In genomic region chr4:16896871-16897270, GRCh38 we compare ENCODE assay signal across 10 cellular contexts. TPM values are rescaled to one million over a fixed set of nuclear protein-coding genes. Genes with fewer than 3 reads are reported as not detected.
DNase-seq lines count a peak whose midpoint lies in the region; ATAC-seq and TF ChIP-seq lines count a peak whose summit lies in the region.
"Had no signal": no experiment of that assay in that cellular context is flagged by ENCODE, and none has a peak within 500 bp of the region (broad histone marks: within the 10 kb centered on the region; RNA-seq: fewer than 3 reads in every experiment).

No MANE protein-coding gene starts in this region.

- ATAC-seq in left ventricle myocardium superior, result no peak
- no peak for ATAC-seq in natural killer cell
- no peak for ATAC-seq in upper lobe of right lung
- no peak for ATAC-seq in GM21717 (IDR thresholded peaks at IDR 0.05; ENCODE audit: unreplicated experiment)

- peak overlapping the region; percentile 84 for H3K27ac Mint-ChIP-seq in endothelial cell (ENCODE audit: unreplicated experiment)
- H3K27ac Mint-ChIP-seq in natural killer cell, result peak overlapping the region; percentile 81 to 84

- peaks cover 21% of the 10 kb centered on the region for H3K36me3 Mint-ChIP-seq in endothelial cell (ENCODE audit: low read depth, unreplicated experiment)
- H3K36me3 Mint-ChIP-seq in natural killer cell, result no peaks in the 10 kb centered on the region

- H3K27me3 ChIP-seq in cardiac muscle cell (no peaks in the 10 kb centered on the region), upper lobe of right lung (no peaks in the 10 kb centered on the region)

- H3K36me3 ChIP-seq in cardiac muscle cell, result no peaks in the 10 kb centered on the region
- H3K36me3 ChIP-seq in upper lobe of right lung, result no peaks in the 10 kb centered on the region

- H3K4me1 Mint-ChIP-seq in endothelial cell (ENCODE audit: unreplicated experiment) (peaks cover 47% of the 10 kb centered on the region), natural killer cell (peaks cover 78 to 81% of the 10 kb centered on the region in 2 donors)

- no peaks in the 10 kb centered on the region for H3K9me3 ChIP-seq in cardiac muscle cell (ENCODE audit: low read depth)
- no peaks in the 10 kb centered on the region for H3K9me3 ChIP-seq in upper lobe of right lung

- H3K4me3 ChIP-seq in cardiac muscle cell, result peak overlapping the region; percentile 35
- peak overlapping the region; percentile 49 for H3K4me3 ChIP-seq in upper lobe of right lung

- peak overlapping the region; percentile 11 for H3K27ac ChIP-seq in cardiac muscle cell
- peak overlapping the region; percentile 67 for H3K27ac ChIP-seq in upper lobe of right lung

- peak; percentile 38 to 76 for DNase-seq in cardiac muscle cell (ENCODE audit: low read depth in 1 of 2, low spot score in 1 of 2)
- DNase-seq in left ventricle myocardium superior, result no peak
- DNase-seq in endothelial cell (ENCODE audit: low spot score), result no peak
- no peak for DNase-seq in natural killer cell
- no peak for DNase-seq in upper lobe of right lung
- DNase-seq in LoVo (ENCODE audit: low spot score), result no peak
- DNase-seq in activated naive CD4-positive, alpha-beta T cell treated with Interleukin-2 at 50 U/mL for 16 hours, result no peak
- DNase-seq: T-helper 2 cell had no signal

- H3K4me1 ChIP-seq in cardiac muscle cell (ENCODE audit: low read depth) (peaks cover 31% of the 10 kb centered on the region), upper lobe of right lung (peaks cover 4% of the 10 kb centered on the region)

- no peak for TF ChIP-seq CTCF in cardiac muscle cell (IDR thresholded peaks at IDR 0.05; ENCODE audit: low read depth, low read length)
- TF ChIP-seq CTCF in endothelial cell (IDR thresholded peaks at IDR 0.05; ENCODE audit: unreplicated experiment), result no peak
- TF ChIP-seq CTCF in natural killer cell (IDR thresholded peaks at IDR 0.05), result no peak
- no peak for TF ChIP-seq CTCF in upper lobe of right lung (IDR thresholded peaks at IDR 0.05)

- H3K4me3 Mint-ChIP-seq in endothelial cell (ENCODE audit: unreplicated experiment), result peak overlapping the region; percentile 99
- peak overlapping the region; percentile 72 for H3K4me3 Mint-ChIP-seq in natural killer cell

- no peaks in the 10 kb centered on the region for H3K9me3 Mint-ChIP-seq in endothelial cell (ENCODE audit: unreplicated experiment)
- H3K9me3 Mint-ChIP-seq in natural killer cell, result no peaks in the 10 kb centered on the region

- intact Hi-C loops in left ventricle myocardium superior (cut with micrococcal nuclease) (no loop called here), natural killer cell (cut with micrococcal nuclease) (no loop called here), upper lobe of right lung (cut with DNase I) (no loop called here)

- peaks cover 5% of the 10 kb centered on the region for H3K27me3 Mint-ChIP-seq in endothelial cell (ENCODE audit: unreplicated experiment)
- H3K27me3 Mint-ChIP-seq in natural killer cell (ENCODE audit: low read depth in 2 of 2), result no peaks in the 10 kb centered on the region

RNA-seq across cellular contexts. Expression of gene LDB2, which starts 1.6 kb away (rescaled TPM):
- 7.4 and 12.4 TPM in 2 replicates for total RNA-seq in cardiac muscle cell
- polyA plus RNA-seq in cardiac muscle cell, result 10.4 and 13.9 TPM in 2 replicates
- total RNA-seq in left ventricle myocardium superior, result 27.4 TPM
- 268 TPM for total RNA-seq in endothelial cell (ENCODE audit: unreplicated experiment)
- total RNA-seq in natural killer cell, result 10 to 100 TPM in 2 of 3 donors, 1 to 10 TPM in 1; 8.2 to 14.2 (median 13.6) TPM
- total RNA-seq in upper lobe of right lung, result 139 TPM
- total RNA-seq: A172 had no signal

Comparison
In these comparisons a context has a peak if more than half of its experiments do, and no peak if none do; other contexts are left out.
1. DNase-seq: peak in cardiac muscle cell (2 of 2); none in left ventricle myocardium superior (single experiment), endothelial cell (single experiment), natural killer cell (single experiment), upper lobe of right lung (single experiment), LoVo (single experiment) and activated naive CD4-positive, alpha-beta T cell treated with Interleukin-2 at 50 U/mL for 16 hours (single experiment).